ENCODE assay signal across 14 cellular contexts in genomic region chr6:1379026-1379809, GRCh38. TPM values are rescaled to one million over a fixed set of nuclear protein-coding genes. Genes with fewer than 3 reads are reported as not detected.
A peak's percentile ranks its signal among the peaks of the same experiment; 100 is the strongest.
DNase-seq lines count a peak whose midpoint lies in the region; ATAC-seq and TF ChIP-seq lines count a peak whose summit lies in the region.
"Had no signal": no experiment of that assay in that cellular context is flagged by ENCODE, and none has a peak within 500 bp of the region (broad histone marks: within the 10 kb centered on the region; RNA-seq: fewer than 3 reads in every experiment).

No MANE protein-coding gene starts in this region.

- CTCF ChIA-PET in T-cell (lab: Charles Lee): no interaction called here

- no peaks in the 10 kb centered on the region for H3K9me3 Mint-ChIP-seq in T-cell

- peak overlapping the region in 57 of 59 donors; percentile 3 to 63 (median 42) for H3K4me3 ChIP-seq in dorsolateral prefrontal cortex
- H3K4me3 ChIP-seq: MG63 had no signal

- TF ChIP-seq CTCF in dorsolateral prefrontal cortex (IDR thresholded peaks at IDR 0.05 in 54 of 56, conservative IDR thresholded peaks at IDR 0.05 in 2 of 56; ENCODE audit: low read depth in 1 of 56, partially characterized antibody in 56 of 56): peak in 4 of 56 donors; percentile 7 to 14 (median 9)

- intact Hi-C loops in dorsolateral prefrontal cortex (cut with DNase I): loop anchor here in 1 of 2 donors (10.0 kb wide), 1 partner anchor 274 kb away; no protein-coding TSS in a partner anchor

- POLR2A ChIA-PET in T-cell (lab: Charles Lee): no interaction called here

- no peak overlapping the region for H3K27ac Mint-ChIP-seq in T-cell

- H3K27me3 ChIP-seq in dorsolateral prefrontal cortex: peaks cover 14 to 100% (median 86%) of the 10 kb centered on the region in 45 donors
- H3K27me3 ChIP-seq: MG63 had no signal

- peak overlapping the region; percentile 18 to 71 (median 38) for H3K4me3 Mint-ChIP-seq in T-cell

- peaks cover 51 to 71% of the 10 kb centered on the region in 2 donors for H3K27me3 Mint-ChIP-seq in T-cell

- ATAC-seq in T-cell (replicated peaks in 1 of 4) (no peak), GM21717 (IDR thresholded peaks at IDR 0.05; ENCODE audit: unreplicated experiment) (no peak)
- ATAC-seq: pancreas had no signal

- DNase-seq in DMS 273 (lab: John Stamatoyannopoulos, UW; ENCODE audit: unreplicated experiment): peak; percentile 40
- DNase-seq in DMS 273 treated with DMSO at 0.1 percent for 48 hours (lab: John Stamatoyannopoulos, UW): no peak
- DNase-seq in T-cell: no peak
- no peak for DNase-seq in dorsolateral prefrontal cortex
- peak; percentile 80 for DNase-seq in retina
- DNase-seq in NCI-H2196 treated with DMSO at 0.1 percent for 48 hours (lab: John Stamatoyannopoulos, UW; ENCODE audit: unreplicated experiment): no peak
- no peak for DNase-seq in anterior cingulate cortex (lab: John Stamatoyannopoulos, UW)
- DNase-seq: kidney glomerular epithelial cell, MG63, SHP77 treated with DMSO at 0.1 percent for 48 hours had no signal

- H3K4me1 Mint-ChIP-seq in T-cell: peaks cover 25 to 32% (median 31%) of the 10 kb centered on the region in 3 donors

- H3K36me3 Mint-ChIP-seq in T-cell: no peaks in the 10 kb centered on the region

- peak overlapping the region in 21 of 59 donors; percentile 2 to 69 (median 31) for H3K27ac ChIP-seq in dorsolateral prefrontal cortex
- H3K27ac ChIP-seq: 22Rv1, pancreas had no signal

RNA-seq across cellular contexts. Expression of gene FOXF2, which starts 10.2 kb away (rescaled TPM):
- total RNA-seq in T-cell: not detected
- total RNA-seq in dorsolateral prefrontal cortex: 10 to 100 TPM in 1 of 120 experiments, 1 to 10 TPM in 119; 1.1 to 10.6 (median 4.2) TPM
- total RNA-seq: bronchial epithelial cell had no signal

Comparison
In these comparisons a context has a peak if more than half of its experiments do, and no peak if none do; other contexts are left out.
1. DNase-seq: peak in DMS 273 (single experiment) and retina (single experiment); none in DMS 273 treated with DMSO at 0.1 percent for 48 hours (single experiment), T-cell (0 of 34), dorsolateral prefrontal cortex (0 of 10), NCI-H2196 treated with DMSO at 0.1 percent for 48 hours (single experiment) and anterior cingulate cortex (0 of 58).